In the genomic region with DNA sequence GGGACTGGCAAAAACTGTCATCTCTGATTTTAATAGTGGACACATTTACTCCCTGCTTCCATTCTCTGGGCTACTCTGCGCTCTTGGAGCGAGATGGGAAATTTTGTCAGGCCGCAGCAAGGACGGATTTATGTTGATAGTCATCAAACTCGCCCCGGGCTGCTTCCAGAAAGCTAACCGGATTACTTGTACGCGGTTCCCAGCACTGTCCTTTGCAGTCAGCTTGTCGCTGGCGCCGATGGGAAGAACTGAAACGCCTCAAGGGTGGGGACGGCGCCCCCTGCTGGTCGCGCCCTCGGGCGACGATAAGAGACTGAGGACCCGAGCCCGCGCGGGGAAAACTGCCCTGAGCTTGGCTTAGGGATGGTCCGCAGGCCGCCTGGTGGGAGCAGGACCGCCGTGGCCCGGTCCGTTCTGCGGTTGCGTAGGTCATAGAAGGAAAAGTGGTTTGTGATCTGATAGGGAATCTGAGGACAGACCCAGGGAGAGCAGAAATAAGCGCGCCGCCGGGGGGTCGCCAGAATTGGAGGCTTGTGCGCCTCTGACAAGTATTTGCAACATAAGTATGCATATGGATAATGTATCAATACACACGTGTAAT, we compare ENCODE assay signal across 8 cellular contexts. TPM values are rescaled to one million over a fixed set of nuclear protein-coding genes. Genes with fewer than 3 reads are reported as not detected.
DNase-seq lines count a peak whose midpoint lies in the region; ATAC-seq lines count a peak whose summit lies in the region.

No MANE protein-coding gene starts in this region.

- peak; percentile 49 for ATAC-seq in GM19043 (IDR thresholded peaks at IDR 0.05; ENCODE audit: low read depth, unreplicated experiment)
- peak; percentile 67 for ATAC-seq in HG03439 (IDR thresholded peaks at IDR 0.05; ENCODE audit: unreplicated experiment)
- peak; percentile 89 for ATAC-seq in left lobe of liver

- DNase-seq in AG20443 (ENCODE audit: low spot score) = peak; percentile 86
- DNase-seq in NCI-H510A (lab: John Stamatoyannopoulos, UW) = peak; percentile 80
- peak; percentile 85 to 86 for DNase-seq in activated CD4-positive, alpha-beta T cell treated with anti-CD3 and anti-CD28 coated beads for 4 hours
- DNase-seq in cortex of kidney (lab: John Stamatoyannopoulos, UW) = peak; percentile 18
- DNase-seq in left lobe of liver (ENCODE audit: low spot score) = peak; percentile 91
- DNase-seq in stimulated activated CD4-positive, alpha-beta T cell treated with anti-CD3 and anti-CD28 coated beads, Interleukin-1b, Interleukin-23, amount 100 ng/mL, for 4 hours (ENCODE audit: low read depth in 2 of 2) = peak; percentile 86 to 90

RNA-seq across cellular contexts. Expression of gene ABT1, which starts 1.0 kb away (rescaled TPM):
- total RNA-seq in left lobe of liver = 7.3 TPM

RNA-seq across cellular contexts. Expression of gene HMGN4, which starts 57.6 kb away (rescaled TPM):
- 4.7 TPM for total RNA-seq in left lobe of liver

Comparison
In these comparisons a context has a peak if more than half of its experiments do, and no peak if none do; other contexts are left out.
1. Peak in every context shown above with its lines: DNase-seq and ATAC-seq.
2. DNase-seq: peak in every context shown above with its lines; median percentile 91 in left lobe of liver; 88 in stimulated activated CD4-positive, alpha-beta T cell treated with anti-CD3 and anti-CD28 coated beads, Interleukin-1b, Interleukin-23, amount 100 ng/mL, for 4 hours; 86 in AG20443; 86 in activated CD4-positive, alpha-beta T cell treated with anti-CD3 and anti-CD28 coated beads for 4 hours; 80 in NCI-H510A; 18 in cortex of kidney.